19 cellular contexts compared by ENCODE assay signal in the genomic region with DNA sequence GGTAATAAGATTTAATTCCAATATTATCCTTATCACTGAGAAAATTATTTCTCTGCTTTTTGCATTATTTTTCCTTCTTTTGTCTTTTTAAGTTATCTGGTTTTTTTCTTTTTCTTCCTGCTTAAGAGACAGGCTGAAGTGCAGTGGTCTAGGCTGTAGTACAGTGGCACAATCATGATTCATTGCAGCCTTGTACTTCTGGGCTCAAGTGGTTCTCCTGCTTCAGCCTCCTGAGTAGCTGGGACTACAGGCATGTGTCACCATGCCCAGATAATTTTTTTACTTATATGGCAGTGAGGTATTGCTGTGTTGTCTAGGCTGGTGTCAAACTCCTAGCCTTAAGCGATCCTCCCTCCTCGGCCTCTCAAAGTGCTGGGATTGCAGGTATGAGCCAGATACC.
"Had no signal": no experiment of that assay in that cellular context is flagged by ENCODE, and none has a peak within 500 bp of the region (broad histone marks: within the 10 kb centered on the region; RNA-seq: fewer than 3 reads in every experiment).

No MANE protein-coding gene starts in this region.

- DNase-seq: activated CD4-positive, alpha-beta memory T cell treated with anti-CD3 and anti-CD28 coated beads for 36 hours; activated CD4-positive, alpha-beta T cell treated with anti-CD3 and anti-CD28 coated beads for 1 hour; activated CD4-positive, alpha-beta T cell treated with anti-CD3 and anti-CD28 coated beads, Interleukin-2, amount 10 ng/mL, durations not matched to agents 7 days and 5 days; activated CD8-positive, alpha-beta memory T cell treated with anti-CD3 and anti-CD28 coated beads for 24 hours; activated effector memory CD4-positive, alpha-beta T cell treated with anti-CD3 and anti-CD28 coated beads, Interleukin-2, amount 50 U/mL, for 16 hours; activated naive CD4-positive, alpha-beta T cell treated with Interleukin-2 at 50 U/mL for 16 hours; activated T-cell treated with anti-CD3 and anti-CD28 coated beads, Interleukin-2, amount 50 U/mL, for 4 hours; anterior cingulate cortex; caudate nucleus; Kasumi-1; KBM-7; NCI-H146; NCI-H187 treated with DMSO at 0.1 percent for 48 hours; NCI-H446; NCI-H524; PC-3; SHP77 treated with DMSO at 0.1 percent for 48 hours had no signal

- ATAC-seq: activated naive CD4-positive, alpha-beta T cell treated with anti-CD3 and anti-CD28 coated beads, Interleukin-2, amount 50 U/mL, for 72 hours; activated T-cell treated with anti-CD3 and anti-CD28 coated beads, Interleukin-2, amount 50 U/mL, for 4 hours; PC-3; WTC11 had no signal
